ENCODE assay signal across 11 cellular contexts in genomic region chr12:132471011-132471857, GRCh38. TPM values are rescaled to one million over a fixed set of nuclear protein-coding genes. Genes with fewer than 3 reads are reported as not detected.
DNase-seq lines count a peak whose midpoint lies in the region; ATAC-seq, FAIRE-seq and TF ChIP-seq lines count a peak whose summit lies in the region.
"Had no signal": no experiment of that assay in that cellular context is flagged by ENCODE, and none has a peak within 500 bp of the region (broad histone marks: within the 10 kb centered on the region; RNA-seq: fewer than 3 reads in every experiment).

No MANE protein-coding gene starts in this region.

- H2AFZ ChIP-seq in HepG2 (ENCODE audit: low read length) (no peak overlapping the region), GM23248 (no peak overlapping the region)

- H3K36me3 Mint-ChIP-seq in Caco-2 (ENCODE audit: insufficient read depth, unreplicated experiment) (peaks cover 29% of the 10 kb centered on the region), T-helper 17 cell (ENCODE audit: low read depth) (no peaks in the 10 kb centered on the region)

- 28% methylated on average over 18 of the region's 18 CpGs for WGBS in HepG2 (ENCODE audit: low lambda C conversion rate)
- WGBS in GM23248 (ENCODE audit: low coverage in 1 of 2, low lambda C conversion rate in 2 of 2, missing lambda C conversion rate in 2 of 2), 2 experiments, result 73 to 76% methylated on average over 18 of the region's 18 CpGs

- in situ Hi-C loops in HepG2 (cut with HindIII; ENCODE audit: extremely low pct_ligation_motif_present, low pct_unique_long_range_greater_than_20kb), result no loop called here
- in situ Hi-C loops in GM23248 (cut with MboI), result no loop called here

- H3K4me3 Mint-ChIP-seq in Caco-2 (ENCODE audit: unreplicated experiment) (peak overlapping the region; percentile 56), T-helper 17 cell (peak overlapping the region; percentile 73)

- peaks cover 14% of the 10 kb centered on the region for H3K9me3 ChIP-seq in Caco-2
- H3K9me3 ChIP-seq in HEK293 (ENCODE audit: control insufficient read depth, insufficient read depth, low read depth, low read length), result no peaks in the 10 kb centered on the region
- H3K9me3 ChIP-seq in T-helper 17 cell (ENCODE audit: control insufficient read depth, low read length, poor library complexity, severe bottlenecking), result no peaks in the 10 kb centered on the region
- no peaks in the 10 kb centered on the region for H3K9me3 ChIP-seq in HepG2 (ENCODE audit: low read length)
- no peaks in the 10 kb centered on the region for H3K9me3 ChIP-seq in GM23248 (ENCODE audit: low read depth)
- H3K9me3 ChIP-seq: colonic mucosa had no signal

- FAIRE-seq in HepG2 (lab: Jason Lieb, UNC), result peak; percentile 90
- FAIRE-seq: islet of Langerhans, urothelium cell line had no signal

- H3K27me3 ChIP-seq in Caco-2 (replicated peaks; ENCODE audit: control insufficient read depth, insufficient read depth, low read length), result no peaks in the 10 kb centered on the region
- peaks cover 5 to 25% of the 10 kb centered on the region in 2 experiments; a peak in 3 of 5 replicates for H3K27me3 ChIP-seq in HepG2 (ENCODE audit: control insufficient read depth in 1 of 2, insufficient read depth in 2 of 2, low read length in 2 of 2)
- no peaks in the 10 kb centered on the region for H3K27me3 ChIP-seq in GM23248 (replicated peaks; ENCODE audit: insufficient read depth)
- H3K27me3 ChIP-seq: colonic mucosa had no signal

- POLR2A ChIA-PET in Caco-2 (lab: Charles Lee), result no interaction called here
- POLR2A ChIA-PET in HEK293 (lab: Yijun Ruan, JAX), result no interaction called here
- POLR2A ChIA-PET in HepG2 (lab: Yijun Ruan, JAX), result no interaction called here

- TF ChIP-seq CTCF in Caco-2 (IDR thresholded peaks at IDR 0.05; ENCODE audit: insufficient read depth in 1 of 2, low read depth in 1 of 2, low read length in 1 of 2, severe bottlenecking in 1 of 2, unreplicated experiment in 1 of 2) (no peak), HEK293 (tag by site-specific recombination; IDR thresholded peaks at IDR 0.05) (no peak), HepG2 (CRISPR knock-in tag; IDR thresholded peaks at IDR 0.05) (no peak; the same call in 1 of the 2 replicates)

- BruUV-seq in Caco-2 (replicated peaks; lab: Mats Ljungman, UMichigan) (no TSS peak), HepG2 (replicated peaks; lab: Mats Ljungman, UMichigan) (no TSS peak)

- intact Hi-C loops in Caco-2 (cut with micrococcal nuclease; ENCODE audit: unreplicated experiment), result no loop called here
- intact Hi-C loops in HepG2 (cut with micrococcal nuclease; ENCODE audit: unreplicated experiment), result loop anchor here (10.0 kb wide), 1 partner anchor 46 kb away; no protein-coding TSS in a partner anchor

- H3K9ac ChIP-seq in HepG2 (ENCODE audit: insufficient read depth, low read depth, low read length) (no peak overlapping the region), GM23248 (no peak overlapping the region)

- no peak for TF ChIP-seq POLR2A in HepG2 (IDR thresholded peaks at IDR 0.05; ENCODE audit: insufficient read depth in 1 of 2, low read depth in 2 of 2, low read length in 2 of 2)

- TF ChIP-seq EP300 in HepG2 (IDR thresholded peaks at IDR 0.05; ENCODE audit: low read depth in 2 of 2, low read length in 2 of 2) (peak in 1 of 2 experiments; percentile 74; a peak in 2 of 4 replicates), HepG2 (CRISPR knock-in tag; IDR thresholded peaks at IDR 0.05; ENCODE audit: borderline replicate concordance) (peak; percentile 78)

- H3K79me2 ChIP-seq in HepG2 (ENCODE audit: insufficient read depth, low read length) (no peaks in the 10 kb centered on the region), GM23248 (ENCODE audit: insufficient read depth) (no peaks in the 10 kb centered on the region)

- H3K4me1 ChIP-seq in Caco-2 (peaks cover 7% of the 10 kb centered on the region), HEK293 (ENCODE audit: control insufficient read depth, insufficient read depth, low read length) (no peaks in the 10 kb centered on the region), HepG2 (ENCODE audit: insufficient read depth, low read length) (peaks cover 32% of the 10 kb centered on the region), GM23248 (ENCODE audit: insufficient read depth) (no peaks in the 10 kb centered on the region)
- H3K4me1 ChIP-seq: colonic mucosa had no signal

- no peaks in the 10 kb centered on the region for H3F3A ChIP-seq in GM23248 (ENCODE audit: insufficient read depth)

- no peaks in the 10 kb centered on the region for H3K36me3 ChIP-seq in Caco-2 (ENCODE audit: control insufficient read depth, insufficient read depth, low read length)
- H3K36me3 ChIP-seq in HEK293 (ENCODE audit: control insufficient read depth in 2 of 2, insufficient read depth in 1 of 2, low read length in 2 of 2), result no peaks in the 10 kb centered on the region
- H3K36me3 ChIP-seq in HepG2 (replicated peaks in 1 of 2; ENCODE audit: control insufficient read depth in 1 of 2, insufficient read depth in 2 of 2, low read length in 2 of 2), result no peaks in the 10 kb centered on the region
- no peaks in the 10 kb centered on the region for H3K36me3 ChIP-seq in GM23248 (ENCODE audit: low read depth)
- H3K36me3 ChIP-seq: colonic mucosa had no signal

- TF ChIP-seq RAD21 in HepG2 (CRISPR knock-in tag; IDR thresholded peaks at IDR 0.05), result no peak

- DNase-seq in Caco-2 (peak; percentile 68 to 84), T-helper 17 cell (no peak), HepG2 (ENCODE audit: low spot score) (peak; percentile 99), NCI-H2081 (lab: John Stamatoyannopoulos, UW) (no peak), EL (no peak), GM23248 (no peak)
- DNase-seq in central memory CD4-positive, alpha-beta T cell, result no peak
- DNase-seq: colonic mucosa had no signal

- H3K4me3 ChIP-seq in Caco-2 (ENCODE audit: low read depth, low read length), result no peak overlapping the region
- H3K4me3 ChIP-seq in HEK293 (ENCODE audit: low read depth, low read length), result no peak overlapping the region
- no peak overlapping the region for H3K4me3 ChIP-seq in HepG2 (replicated peaks in 1 of 3; ENCODE audit: insufficient read depth in 1 of 3, low read depth in 2 of 3, low read length in 3 of 3)
- no peak overlapping the region for H3K4me3 ChIP-seq in GM23248
- H3K4me3 ChIP-seq: colonic mucosa had no signal

- CTCF ChIA-PET in Caco-2 (lab: Charles Lee) (no interaction called here), HEK293 (lab: Yijun Ruan, JAX) (no interaction called here), HepG2 (lab: Yijun Ruan, JAX; ENCODE audit: low intra/inter-chr PET ratio, low total read pairs) (no interaction called here)

- peaks cover 2% of the 10 kb centered on the region for H3K27me3 Mint-ChIP-seq in Caco-2 (ENCODE audit: insufficient read depth, unreplicated experiment)
- H3K27me3 Mint-ChIP-seq in T-helper 17 cell, result peaks cover 4% of the 10 kb centered on the region

- H4K20me1 ChIP-seq in HepG2 (ENCODE audit: insufficient read depth, low read length) (no peaks in the 10 kb centered on the region), GM23248 (ENCODE audit: insufficient read depth) (no peaks in the 10 kb centered on the region)

- H3K9me2 ChIP-seq in GM23248 (ENCODE audit: insufficient read depth), result no peaks in the 10 kb centered on the region

- H3K4me2 ChIP-seq in HepG2 (ENCODE audit: low read depth, low read length), result peak overlapping the region; percentile 45; the same call in 1 of the 2 replicates
- no peak overlapping the region for H3K4me2 ChIP-seq in GM23248 (ENCODE audit: unreplicated experiment)

- H3K27ac ChIP-seq in HEK293 (ENCODE audit: extremely low read depth, low read depth, low read length), result no peak overlapping the region
- H3K27ac ChIP-seq in HepG2 (ENCODE audit: extremely low read length, insufficient read depth, low read length), result peak overlapping the region; percentile 40
- no peak overlapping the region for H3K27ac ChIP-seq in GM23248
- H3K27ac ChIP-seq: colonic mucosa had no signal

- peaks cover 18% of the 10 kb centered on the region for H3K4me1 Mint-ChIP-seq in Caco-2 (ENCODE audit: low read depth, unreplicated experiment)
- peaks cover 19% of the 10 kb centered on the region for H3K4me1 Mint-ChIP-seq in T-helper 17 cell

- H3K9me3 Mint-ChIP-seq in Caco-2 (ENCODE audit: unreplicated experiment), result peaks cover 18% of the 10 kb centered on the region

- ATAC-seq in T-helper 17 cell (peak; percentile 54), HepG2 (peak; percentile 95)

- H3K27ac Mint-ChIP-seq in Caco-2 (ENCODE audit: unreplicated experiment) (peak overlapping the region; percentile 40), T-helper 17 cell (no peak overlapping the region)

TF ChIP-seq in HepG2, 621 proteins besides CTCF, POLR2A, EP300 and RAD21 (continues in another document):
- TF ChIP-seq TEAD2 (CRISPR knock-in tag; IDR thresholded peaks at IDR 0.05), result no peak

RNA-seq across cellular contexts. Expression of gene FBRSL1, which starts 18.7 kb away (rescaled TPM):
- total RNA-seq in Caco-2 (2022), result 90.3 and 96.1 TPM in 2 replicates
- 10 to 100 TPM; 79.3 to 86.3 TPM for total RNA-seq in T-helper 17 cell
- total RNA-seq in HepG2 (2016; rRNA removed; fragmentation: Illumina TruSeq; extraction: Trizol), result 3.7 and 7.9 TPM in 2 replicates
- total RNA-seq in HepG2 (2016; cell fraction: cytosol; rRNA removed; fragmentation: Illumina TruSeq; extraction: Trizol; ENCODE audit: low read depth), result 2.7 and 3.6 TPM in 2 replicates
- total RNA-seq in HepG2 (2016; cell fraction: insoluble cytoplasmic fraction; rRNA removed; fragmentation: Illumina TruSeq; extraction: Trizol), result 5.4 and 6.9 TPM in 2 replicates
- total RNA-seq in HepG2 (2016; cell fraction: membrane; rRNA removed; fragmentation: Illumina TruSeq; extraction: Trizol), result 7.0 and 9.3 TPM in 2 replicates
- 10.9 and 11.0 TPM in 2 replicates for total RNA-seq in HepG2 (2016; cell fraction: nucleus; rRNA removed; fragmentation: Illumina TruSeq; extraction: Trizol)
- polyA plus RNA-seq in HepG2 (2011; rRNA removed), result 3.6 and 4.9 TPM in 2 replicates
- polyA plus RNA-seq in HepG2 (2011; cell fraction: cytosol; rRNA removed), result 3.0 and 6.0 TPM in 2 replicates
- polyA plus RNA-seq in HepG2 (2011; cell fraction: nucleus; rRNA removed), result 50.9 and 76.3 TPM in 2 replicates
- 25.5 and 31.0 TPM in 2 replicates for polyA plus RNA-seq in HepG2 (2012)
- 5.9 and 6.4 TPM in 2 replicates for polyA plus RNA-seq in HepG2 (2016; cell fraction: cytosol; fragmentation: Illumina TruSeq; extraction: Trizol; ENCODE audit: low read depth)
- 20.0 and 28.2 TPM in 2 replicates for polyA plus RNA-seq in HepG2 (2016; cell fraction: insoluble cytoplasmic fraction; fragmentation: Illumina TruSeq; extraction: Trizol; ENCODE audit: low read depth)
- polyA plus RNA-seq in HepG2 (2016; cell fraction: membrane; fragmentation: Illumina TruSeq; extraction: Trizol; ENCODE audit: low read depth), result 20.5 and 23.8 TPM in 2 replicates
- 64.1 and 69.3 TPM in 2 replicates for polyA plus RNA-seq in HepG2 (2016; cell fraction: nucleus; fragmentation: Illumina TruSeq; extraction: Trizol; ENCODE audit: insufficient read depth, low read depth)
- polyA minus RNA-seq in HepG2 (2011; rRNA and poly(A)+ RNA removed; ENCODE audit: low replicate concordance), result 3.8 and 7.6 TPM in 2 replicates
- polyA minus RNA-seq in HepG2 (2011; cell fraction: cytosol; rRNA and poly(A)+ RNA removed), result 17.3 and 28.7 TPM in 2 replicates
- 8.5 and 11.2 TPM in 2 replicates for polyA minus RNA-seq in HepG2 (2011; cell fraction: nucleus; rRNA and poly(A)+ RNA removed)
- total RNA-seq in GM23248 (2014; rRNA removed; shearing (Covaris generic)), result 3.7 and 4.6 TPM in 2 replicates
- 0.63 and 0.86 TPM in 2 replicates for polyA plus RNA-seq in GM23248 (2016; fragmentation: Nextera tagmentation; extraction: Ambion mirVana)

Comparison
In these comparisons a context has a peak if more than half of its experiments do, and no peak if none do; other contexts are left out.
1. DNase-seq: peak in Caco-2 (2 of 2) and HepG2 (single experiment); none in T-helper 17 cell (0 of 3), NCI-H2081 (0 of 2), EL (single experiment), GM23248 (single experiment) and central memory CD4-positive, alpha-beta T cell (single experiment).